In genomic region chr9:129891519-129891918, GRCh38 we compare ENCODE assay signal across 12 cellular contexts. TPM values are rescaled to one million over a fixed set of nuclear protein-coding genes. Genes with fewer than 3 reads are reported as not detected.
DNase-seq lines count a peak whose midpoint lies in the region; ATAC-seq and TF ChIP-seq lines count a peak whose summit lies in the region.
"Had no signal": no experiment of that assay in that cellular context is flagged by ENCODE, and none has a peak within 500 bp of the region (broad histone marks: within the 10 kb centered on the region; RNA-seq: fewer than 3 reads in every experiment).

No MANE protein-coding gene starts in this region.

- H3K4me1 Mint-ChIP-seq in CD4-positive, CD25-positive, alpha-beta regulatory T cell = peaks cover 26 to 94% (median 68%) of the 10 kb centered on the region in 4 donors
- peaks cover 42% of the 10 kb centered on the region for H3K4me1 Mint-ChIP-seq in chondrocyte (ENCODE audit: low read depth)
- H3K4me1 Mint-ChIP-seq in osteocyte (ENCODE audit: unreplicated experiment) = peaks cover 34% of the 10 kb centered on the region

- no peak for ATAC-seq in CD4-positive, CD25-positive, alpha-beta regulatory T cell (ENCODE audit: low read depth in 2 of 2)
- ATAC-seq in HG03457 (IDR thresholded peaks at IDR 0.05; ENCODE audit: unreplicated experiment) = no peak

- peak overlapping the region; percentile 99 to 100 (median 100) for H3K27ac Mint-ChIP-seq in CD4-positive, CD25-positive, alpha-beta regulatory T cell
- H3K27ac Mint-ChIP-seq in chondrocyte (ENCODE audit: unreplicated experiment) = peak overlapping the region; percentile 84
- H3K27ac Mint-ChIP-seq in osteocyte (ENCODE audit: unreplicated experiment) = peak overlapping the region; percentile 89

- H3K4me3 Mint-ChIP-seq in CD4-positive, CD25-positive, alpha-beta regulatory T cell = peak overlapping the region; percentile 84 to 98 (median 92)
- H3K4me3 Mint-ChIP-seq in chondrocyte (ENCODE audit: unreplicated experiment) = no peak overlapping the region
- H3K4me3 Mint-ChIP-seq in osteocyte (ENCODE audit: unreplicated experiment) = peak overlapping the region; percentile 62

- peaks cover 34% of the 10 kb centered on the region for H3K36me3 Mint-ChIP-seq in CD4-positive, CD25-positive, alpha-beta regulatory T cell
- H3K36me3 Mint-ChIP-seq in chondrocyte (ENCODE audit: low read depth) (peaks cover 24% of the 10 kb centered on the region), osteocyte (ENCODE audit: unreplicated experiment) (peaks cover 23% of the 10 kb centered on the region)

- peak in 2 of 3 donors; percentile 25 to 69 for DNase-seq in CD4-positive, CD25-positive, alpha-beta regulatory T cell
- DNase-seq in NB4 (ENCODE audit: low read depth) = no peak
- no peak for DNase-seq in chondrocyte (ENCODE audit: low spot score)
- no peak for DNase-seq in osteocyte (ENCODE audit: extremely low spot score, unreplicated experiment)
- DNase-seq in GM13976 (ENCODE audit: low spot score) = no peak
- DNase-seq in KG1 (lab: John Stamatoyannopoulos, UW) = no peak
- DNase-seq in dermis blood vessel endothelial cell = no peak
- DNase-seq: amygdala, erythroblast, NCI-H1417 had no signal

- H3K27me3 Mint-ChIP-seq in CD4-positive, CD25-positive, alpha-beta regulatory T cell = peaks cover 17% of the 10 kb centered on the region
- H3K27me3 Mint-ChIP-seq in chondrocyte (ENCODE audit: low read depth) (no peaks in the 10 kb centered on the region), osteocyte (ENCODE audit: unreplicated experiment) (no peaks in the 10 kb centered on the region)

- peaks cover 96% of the 10 kb centered on the region for H3K4me1 ChIP-seq in CD4-positive, CD25-positive, alpha-beta regulatory T cell (ENCODE audit: control insufficient read depth, insufficient read depth, low read length, poor library complexity, severe bottlenecking)
- H3K4me1 ChIP-seq: parathyroid adenoma had no signal

- H3K4me3 ChIP-seq in CD4-positive, CD25-positive, alpha-beta regulatory T cell (ENCODE audit: low read depth, low read length) = peak overlapping the region; percentile 73
- peak overlapping the region; percentile 34 for H3K4me3 ChIP-seq in NB4 (ENCODE audit: low read depth, low read length)

- peak overlapping the region; percentile 99 for H3K27ac ChIP-seq in CD4-positive, CD25-positive, alpha-beta regulatory T cell (ENCODE audit: insufficient read depth, low read length, poor library complexity, severe bottlenecking)
- H3K27ac ChIP-seq: parathyroid adenoma had no signal

- no peaks in the 10 kb centered on the region for H3K9me3 ChIP-seq in CD4-positive, CD25-positive, alpha-beta regulatory T cell (ENCODE audit: control insufficient read depth in 2 of 2, low read length in 2 of 2)

- no peaks in the 10 kb centered on the region for H3K27me3 ChIP-seq in CD4-positive, CD25-positive, alpha-beta regulatory T cell (ENCODE audit: control insufficient read depth, insufficient read depth, low read length)

- H3K36me3 ChIP-seq in CD4-positive, CD25-positive, alpha-beta regulatory T cell (ENCODE audit: control insufficient read depth, insufficient read depth, low read length) = peaks cover 25% of the 10 kb centered on the region

- TF ChIP-seq CTCF in NB4 (IDR thresholded peaks at IDR 0.05; ENCODE audit: low read depth, low read length) = no peak
- TF ChIP-seq CTCF in chondrocyte (IDR thresholded peaks at IDR 0.05) = no peak
- TF ChIP-seq CTCF in osteocyte (IDR thresholded peaks at IDR 0.05) = no peak
- no peak for TF ChIP-seq CTCF in GM13976 (IDR thresholded peaks at IDR 0.05; ENCODE audit: borderline replicate concordance, control extremely low read depth, extremely low read depth, insufficient read depth, missing control alignments)

- in situ Hi-C loops in GM13976 (cut with MboI; ENCODE audit: low sequenced_read_pairs, unreplicated experiment) = no loop called here

- TF ChIP-seq POLR2A in NB4 (IDR thresholded peaks at IDR 0.05; ENCODE audit: extremely low read depth, insufficient read length) = no peak

- no peaks in the 10 kb centered on the region for H3K9me3 Mint-ChIP-seq in CD4-positive, CD25-positive, alpha-beta regulatory T cell
- no peaks in the 10 kb centered on the region for H3K9me3 Mint-ChIP-seq in chondrocyte (ENCODE audit: low read depth)
- no peaks in the 10 kb centered on the region for H3K9me3 Mint-ChIP-seq in osteocyte (ENCODE audit: unreplicated experiment)

RNA-seq across cellular contexts. Expression of gene USP20, which starts 56.3 kb away (rescaled TPM):
- total RNA-seq in CD4-positive, CD25-positive, alpha-beta regulatory T cell = 116 TPM
- 10 to 100 TPM; 37.1 to 54.7 (median 46.9) TPM for polyA plus RNA-seq in CD4-positive, CD25-positive, alpha-beta regulatory T cell
- total RNA-seq in chondrocyte (21.3 to 29.6 TPM (median 23.9 TPM) in 3 replicates), osteocyte (31.2 and 32.6 TPM in 2 replicates), dermis blood vessel endothelial cell (8.7 and 11.2 TPM in 2 replicates)

RNA-seq across cellular contexts. Expression of gene C9orf78, which starts 56.4 kb away (rescaled TPM):
- total RNA-seq in CD4-positive, CD25-positive, alpha-beta regulatory T cell = 91.6 TPM
- 100 to 1,000 TPM; 155 to 196 (median 170) TPM for polyA plus RNA-seq in CD4-positive, CD25-positive, alpha-beta regulatory T cell
- total RNA-seq in chondrocyte = 37.3 to 45.7 TPM (median 37.7 TPM) in 3 replicates
- 38.9 and 45.9 TPM in 2 replicates for total RNA-seq in osteocyte
- total RNA-seq in dermis blood vessel endothelial cell = 37.4 and 49.5 TPM in 2 replicates

Comparison
In these comparisons a context has a peak if more than half of its experiments do, and no peak if none do; other contexts are left out.
1. DNase-seq: peak in CD4-positive, CD25-positive, alpha-beta regulatory T cell (2 of 3); none in NB4 (single experiment), chondrocyte (single experiment), osteocyte (single experiment), GM13976 (single experiment), KG1 (single experiment) and dermis blood vessel endothelial cell (single experiment).
2. Peak in every context shown above with its lines, with median percentiles within 50 percentile points of each other: H3K27ac Mint-ChIP-seq.